11 cellular contexts compared by ENCODE assay signal in the genomic region with DNA sequence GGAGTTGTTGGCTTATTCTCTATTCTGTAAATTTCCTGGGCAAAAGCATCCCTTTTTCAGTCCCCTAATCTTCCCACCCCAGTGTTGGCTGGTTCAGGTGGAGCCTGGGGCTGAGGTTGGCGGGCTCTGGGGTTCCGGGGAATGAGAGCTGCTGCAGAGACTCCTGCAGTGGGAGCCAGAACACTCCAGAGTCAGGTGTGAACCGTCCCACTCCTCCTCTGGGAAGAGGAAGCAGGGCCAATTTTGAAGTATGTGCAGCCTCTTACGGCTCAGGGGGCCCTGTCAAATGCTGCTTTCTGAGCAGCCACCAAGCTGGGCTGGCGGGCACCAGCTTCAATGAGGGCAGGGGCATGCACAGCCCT. TPM values are rescaled to one million over a fixed set of nuclear protein-coding genes. Genes with fewer than 3 reads are reported as not detected.
DNase-seq lines count a peak whose midpoint lies in the region; ATAC-seq and TF ChIP-seq lines count a peak whose summit lies in the region.
"Had no signal": no experiment of that assay in that cellular context is flagged by ENCODE, and none has a peak within 500 bp of the region (broad histone marks: within the 10 kb centered on the region; RNA-seq: fewer than 3 reads in every experiment).

No MANE protein-coding gene starts in this region.

- no peaks in the 10 kb centered on the region for H3K27me3 Mint-ChIP-seq in activated naive CD4-positive, alpha-beta T cell treated with anti-CD3 and anti-CD28 coated beads, Interleukin-2, amount 50 U/mL, for 24 hours
- H3K27me3 Mint-ChIP-seq in dendritic cell treated with granulocyte-macrophage colony-stimulating factor and Interleukin-4, amounts not matched to agents 40 ng/mL and 50 ng/mL, for 4 days, result no peaks in the 10 kb centered on the region
- H3K27me3 Mint-ChIP-seq in natural killer cell treated with Interleukin-12 subunit alpha and Interleukin-12 subunit beta and Interleukin-15 and Interleukin-18, amount 100 ng/mL, for 72 hours, result no peaks in the 10 kb centered on the region
- no peaks in the 10 kb centered on the region for H3K27me3 Mint-ChIP-seq in Caco-2 (ENCODE audit: insufficient read depth, unreplicated experiment)

- DNase-seq in activated naive CD4-positive, alpha-beta T cell (lab: John Stamatoyannopoulos, UW), result no peak
- DNase-seq in natural killer cell treated with Interleukin-12 subunit alpha and Interleukin-12 subunit beta and Interleukin-15 and Interleukin-18, amount 100 ng/mL, for 72 hours (ENCODE audit: low spot score), result no peak
- DNase-seq in tibial artery (no peak), Caco-2 (no peak), LoVo (ENCODE audit: low spot score) (no peak)
- DNase-seq: stimulated activated CD4-positive, alpha-beta T cell treated with anti-CD3 and anti-CD28 coated beads, Interleukin-4, amount 100 ng/mL, for 1 hour had no signal

- peaks cover 10% of the 10 kb centered on the region for H3K36me3 Mint-ChIP-seq in activated naive CD4-positive, alpha-beta T cell treated with anti-CD3 and anti-CD28 coated beads, Interleukin-2, amount 50 U/mL, for 24 hours
- peaks cover 95% of the 10 kb centered on the region for H3K36me3 Mint-ChIP-seq in dendritic cell treated with granulocyte-macrophage colony-stimulating factor and Interleukin-4, amounts not matched to agents 40 ng/mL and 50 ng/mL, for 4 days (ENCODE audit: low read depth)
- no peaks in the 10 kb centered on the region for H3K36me3 Mint-ChIP-seq in natural killer cell treated with Interleukin-12 subunit alpha and Interleukin-12 subunit beta and Interleukin-15 and Interleukin-18, amount 100 ng/mL, for 72 hours
- peaks cover 71% of the 10 kb centered on the region for H3K36me3 Mint-ChIP-seq in Caco-2 (ENCODE audit: insufficient read depth, unreplicated experiment)

- no peak for ATAC-seq in natural killer cell treated with Interleukin-12 subunit alpha and Interleukin-12 subunit beta and Interleukin-15 and Interleukin-18, amount 100 ng/mL, for 72 hours
- no peak for ATAC-seq in GM18511 (IDR thresholded peaks at IDR 0.05; ENCODE audit: unreplicated experiment)

- peaks cover 49 to 100% (median 73%) of the 10 kb centered on the region in 3 donors for H3K36me3 ChIP-seq in tibial artery
- H3K36me3 ChIP-seq in Caco-2 (ENCODE audit: control insufficient read depth, insufficient read depth, low read length), result peaks cover 10% of the 10 kb centered on the region

- intact Hi-C loops in dendritic cell treated with granulocyte-macrophage colony-stimulating factor and Interleukin-4, amounts not matched to agents 40 ng/mL and 50 ng/mL, for 4 days (cut with micrococcal nuclease), result no loop called here
- intact Hi-C loops in tibial artery (cut with DNase I; ENCODE audit: low total_unique reads) (no loop called here), Caco-2 (cut with micrococcal nuclease; ENCODE audit: unreplicated experiment) (no loop called here)

- H3K4me3 ChIP-seq in tibial artery (no peak overlapping the region), Caco-2 (ENCODE audit: low read depth, low read length) (no peak overlapping the region)

- no TSS peak for BruUV-seq in Caco-2 (replicated peaks; lab: Mats Ljungman, UMichigan)

- no peak overlapping the region for H3K4me3 Mint-ChIP-seq in activated naive CD4-positive, alpha-beta T cell treated with anti-CD3 and anti-CD28 coated beads, Interleukin-2, amount 50 U/mL, for 24 hours
- no peak overlapping the region for H3K4me3 Mint-ChIP-seq in dendritic cell treated with granulocyte-macrophage colony-stimulating factor and Interleukin-4, amounts not matched to agents 40 ng/mL and 50 ng/mL, for 4 days
- H3K4me3 Mint-ChIP-seq in natural killer cell treated with Interleukin-12 subunit alpha and Interleukin-12 subunit beta and Interleukin-15 and Interleukin-18, amount 100 ng/mL, for 72 hours, result no peak overlapping the region
- no peak overlapping the region for H3K4me3 Mint-ChIP-seq in Caco-2 (ENCODE audit: unreplicated experiment)
- H3K4me3 Mint-ChIP-seq: T-helper 2 cell treated with Interferon-gamma antibody and Interleukin-4, amounts not matched to agents 5 μg/mL and 100 μg/mL, for 36 hours had no signal

- no peaks in the 10 kb centered on the region for H3K9me3 Mint-ChIP-seq in activated naive CD4-positive, alpha-beta T cell treated with anti-CD3 and anti-CD28 coated beads, Interleukin-2, amount 50 U/mL, for 24 hours
- H3K9me3 Mint-ChIP-seq in dendritic cell treated with granulocyte-macrophage colony-stimulating factor and Interleukin-4, amounts not matched to agents 40 ng/mL and 50 ng/mL, for 4 days, result no peaks in the 10 kb centered on the region
- no peaks in the 10 kb centered on the region for H3K9me3 Mint-ChIP-seq in natural killer cell treated with Interleukin-12 subunit alpha and Interleukin-12 subunit beta and Interleukin-15 and Interleukin-18, amount 100 ng/mL, for 72 hours
- H3K9me3 Mint-ChIP-seq in Caco-2 (ENCODE audit: unreplicated experiment), result no peaks in the 10 kb centered on the region
- H3K9me3 Mint-ChIP-seq: T-helper 2 cell treated with Interferon-gamma antibody and Interleukin-4, amounts not matched to agents 5 μg/mL and 100 μg/mL, for 36 hours had no signal

- CTCF ChIA-PET in Caco-2 (lab: Charles Lee), result no interaction called here

- H3K4me1 ChIP-seq in tibial artery (peaks cover 4 to 42% (median 36%) of the 10 kb centered on the region in 4 donors), Caco-2 (no peaks in the 10 kb centered on the region)

- no peaks in the 10 kb centered on the region for H3K4me1 Mint-ChIP-seq in activated naive CD4-positive, alpha-beta T cell treated with anti-CD3 and anti-CD28 coated beads, Interleukin-2, amount 50 U/mL, for 24 hours
- peaks cover 40% of the 10 kb centered on the region for H3K4me1 Mint-ChIP-seq in dendritic cell treated with granulocyte-macrophage colony-stimulating factor and Interleukin-4, amounts not matched to agents 40 ng/mL and 50 ng/mL, for 4 days (ENCODE audit: low read depth)
- H3K4me1 Mint-ChIP-seq in natural killer cell treated with Interleukin-12 subunit alpha and Interleukin-12 subunit beta and Interleukin-15 and Interleukin-18, amount 100 ng/mL, for 72 hours (ENCODE audit: low read depth in 2 of 2), result peaks cover 15 to 31% of the 10 kb centered on the region in 2 donors
- H3K4me1 Mint-ChIP-seq in Caco-2 (ENCODE audit: low read depth, unreplicated experiment), result no peaks in the 10 kb centered on the region

- H3K27ac ChIP-seq in tibial artery, result peak overlapping the region; percentile 69 to 70
- H3K27ac ChIP-seq: KMS-11 had no signal

- H3K27me3 ChIP-seq in tibial artery (no peaks in the 10 kb centered on the region), Caco-2 (replicated peaks; ENCODE audit: control insufficient read depth, insufficient read depth, low read length) (no peaks in the 10 kb centered on the region)

- H3K9me3 ChIP-seq in tibial artery (no peaks in the 10 kb centered on the region), Caco-2 (no peaks in the 10 kb centered on the region)

- TF ChIP-seq CTCF in tibial artery (IDR thresholded peaks at IDR 0.05) (no peak), Caco-2 (IDR thresholded peaks at IDR 0.05; ENCODE audit: insufficient read depth in 1 of 2, low read depth in 1 of 2, low read length in 1 of 2, severe bottlenecking in 1 of 2, unreplicated experiment in 1 of 2) (no peak)

- peak overlapping the region; percentile 76 for H3K27ac Mint-ChIP-seq in activated naive CD4-positive, alpha-beta T cell treated with anti-CD3 and anti-CD28 coated beads, Interleukin-2, amount 50 U/mL, for 24 hours
- peak overlapping the region; percentile 58 for H3K27ac Mint-ChIP-seq in dendritic cell treated with granulocyte-macrophage colony-stimulating factor and Interleukin-4, amounts not matched to agents 40 ng/mL and 50 ng/mL, for 4 days
- peak overlapping the region; percentile 47 to 89 for H3K27ac Mint-ChIP-seq in natural killer cell treated with Interleukin-12 subunit alpha and Interleukin-12 subunit beta and Interleukin-15 and Interleukin-18, amount 100 ng/mL, for 72 hours
- no peak overlapping the region for H3K27ac Mint-ChIP-seq in Caco-2 (ENCODE audit: unreplicated experiment)

- POLR2A ChIA-PET in Caco-2 (lab: Charles Lee), result no interaction called here

RNA-seq across cellular contexts. Expression of gene JADE2, which starts 42.9 kb away (rescaled TPM):
- 10 to 100 TPM; 45.2 to 70.8 TPM for total RNA-seq in natural killer cell treated with Interleukin-12 subunit alpha and Interleukin-12 subunit beta and Interleukin-15 and Interleukin-18, amount 100 ng/mL, for 72 hours
- total RNA-seq in Caco-2 (2022), result 65.3 and 67.6 TPM in 2 replicates
